ENCODE assay signal across 17 cellular contexts in genomic region chr1:179781962-179782361, GRCh38. TPM values are rescaled to one million over a fixed set of nuclear protein-coding genes. Genes with fewer than 3 reads are reported as not detected.
A peak's percentile ranks its signal among the peaks of the same experiment; 100 is the strongest.
DNase-seq lines count a peak whose midpoint lies in the region; ATAC-seq and TF ChIP-seq lines count a peak whose summit lies in the region.
"Had no signal": no experiment of that assay in that cellular context is flagged by ENCODE, and none has a peak within 500 bp of the region (broad histone marks: within the 10 kb centered on the region; RNA-seq: fewer than 3 reads in every experiment).

No MANE protein-coding gene starts in this region.

- no peaks in the 10 kb centered on the region for H3K79me2 ChIP-seq in PC-9 (ENCODE audit: low read depth)

- H3K4me3 ChIP-seq in PC-9, result no peak overlapping the region
- H3K4me3 ChIP-seq: skin epidermis had no signal

- no peaks in the 10 kb centered on the region for H3F3A ChIP-seq in PC-9 (ENCODE audit: insufficient read depth, low read depth)

- H3K9me3 Mint-ChIP-seq in progenitor cell of endocrine pancreas (ENCODE audit: low read depth), result no peaks in the 10 kb centered on the region
- H3K9me3 Mint-ChIP-seq in activated T-helper 2 cell treated with anti-CD3 and anti-CD28 coated beads, Interferon-gamma antibody, Interleukin-2, Interleukin-4, amounts not matched to agents 10 μg/mL and 5 μg/mL and 100 μg/mL, durations not matched to agents 14 hours and 24 hours and 36 hours, result no peaks in the 10 kb centered on the region
- no peaks in the 10 kb centered on the region for H3K9me3 Mint-ChIP-seq in activated CD4-positive, alpha-beta T cell treated with anti-CD3 and anti-CD28 coated beads, Interleukin-2, amount 10 ng/mL, durations not matched to agents 7 days and 5 days
- no peaks in the 10 kb centered on the region for H3K9me3 Mint-ChIP-seq in stimulated activated effector memory CD8-positive, alpha-beta T cell treated with anti-CD3 and anti-CD28 coated beads, Interleukin-12 subunit alpha, Interleukin-12 subunit beta, amount 100 ng/mL, for 72 hours
- H3K9me3 Mint-ChIP-seq: activated naive CD4-positive, alpha-beta T cell treated with anti-CD3 and anti-CD28 coated beads, Interleukin-2, amount 50 U/mL, for 72 hours; neural crest cell; stimulated activated naive B cell treated with anti-CD40 and anti-IgM and Interleukin-4, amounts not matched to agents 10 μg/mL and 1 μg/mL and 100 μg/mL, for 72 hours had no signal

- intact Hi-C loops in left cardiac atrium (cut with DNase I) (no loop called here), PC-9 (cut with micrococcal nuclease; ENCODE audit: unreplicated experiment) (no loop called here)
- intact Hi-C loops in activated T-helper 2 cell treated with anti-CD3 and anti-CD28 coated beads, Interferon-gamma antibody, Interleukin-2, Interleukin-4, amounts not matched to agents 10 μg/mL and 5 μg/mL and 100 μg/mL, durations not matched to agents 14 hours and 24 hours and 36 hours (cut with micrococcal nuclease), result no loop called here

- no peak overlapping the region for H3K4me3 Mint-ChIP-seq in progenitor cell of endocrine pancreas (ENCODE audit: low read depth)
- H3K4me3 Mint-ChIP-seq in activated T-helper 2 cell treated with anti-CD3 and anti-CD28 coated beads, Interferon-gamma antibody, Interleukin-2, Interleukin-4, amounts not matched to agents 10 μg/mL and 5 μg/mL and 100 μg/mL, durations not matched to agents 14 hours and 24 hours and 36 hours (ENCODE audit: low read depth), result no peak overlapping the region
- H3K4me3 Mint-ChIP-seq in activated CD4-positive, alpha-beta T cell treated with anti-CD3 and anti-CD28 coated beads, Interleukin-2, amount 10 ng/mL, durations not matched to agents 7 days and 5 days, result no peak overlapping the region
- no peak overlapping the region for H3K4me3 Mint-ChIP-seq in stimulated activated effector memory CD8-positive, alpha-beta T cell treated with anti-CD3 and anti-CD28 coated beads, Interleukin-12 subunit alpha, Interleukin-12 subunit beta, amount 100 ng/mL, for 72 hours
- H3K4me3 Mint-ChIP-seq: neural crest cell; stimulated activated naive B cell treated with anti-CD40 and anti-IgM and Interleukin-4, amounts not matched to agents 10 μg/mL and 1 μg/mL and 100 μg/mL, for 72 hours had no signal

- no peaks in the 10 kb centered on the region for H3K36me3 ChIP-seq in PC-9 (ENCODE audit: low read depth)
- H3K36me3 ChIP-seq: brain microvascular endothelial cell had no signal

- H3K4me1 ChIP-seq in PC-9 (replicated peaks; ENCODE audit: insufficient read depth), result no peaks in the 10 kb centered on the region

- peaks cover 20% of the 10 kb centered on the region for H3K27me3 ChIP-seq in PC-9 (ENCODE audit: insufficient read depth, low read depth)

- no peak overlapping the region for H2AFZ ChIP-seq in PC-9

- POLR2A ChIA-PET in activated CD4-positive, alpha-beta T cell treated with anti-CD3 and anti-CD28 coated beads, Interleukin-2, amount 10 ng/mL, durations not matched to agents 7 days and 5 days (lab: Charles Lee), result no interaction called here
- POLR2A ChIA-PET in PC-9 (lab: Charles Lee; ENCODE audit: unreplicated experiment), result no interaction called here

- ATAC-seq in left cardiac atrium, result peak in 1 of 2 donors; percentile 85
- no peak for ATAC-seq in stimulated activated effector memory CD8-positive, alpha-beta T cell treated with anti-CD3 and anti-CD28 coated beads, Interleukin-12 subunit alpha, Interleukin-12 subunit beta, amount 100 ng/mL, for 72 hours
- ATAC-seq: activated naive CD4-positive, alpha-beta T cell treated with anti-CD3 and anti-CD28 coated beads, Interleukin-2, amount 50 U/mL, for 72 hours; stimulated activated naive B cell treated with anti-CD40 and anti-IgM and Interleukin-4, amounts not matched to agents 10 μg/mL and 1 μg/mL and 100 μg/mL, for 72 hours had no signal

- H3K4me2 ChIP-seq in PC-9, result no peak overlapping the region

- BruUV-seq in PC-9 (replicated peaks; lab: Mats Ljungman, UMichigan), result no TSS peak

- no peaks in the 10 kb centered on the region for H3K9me2 ChIP-seq in PC-9 (ENCODE audit: insufficient read depth)

- peaks cover 13% of the 10 kb centered on the region for H3K4me1 Mint-ChIP-seq in progenitor cell of endocrine pancreas (ENCODE audit: low read depth)
- no peaks in the 10 kb centered on the region for H3K4me1 Mint-ChIP-seq in activated T-helper 2 cell treated with anti-CD3 and anti-CD28 coated beads, Interferon-gamma antibody, Interleukin-2, Interleukin-4, amounts not matched to agents 10 μg/mL and 5 μg/mL and 100 μg/mL, durations not matched to agents 14 hours and 24 hours and 36 hours (ENCODE audit: low read depth)
- H3K4me1 Mint-ChIP-seq in activated CD4-positive, alpha-beta T cell treated with anti-CD3 and anti-CD28 coated beads, Interleukin-2, amount 10 ng/mL, durations not matched to agents 7 days and 5 days, result no peaks in the 10 kb centered on the region
- no peaks in the 10 kb centered on the region for H3K4me1 Mint-ChIP-seq in stimulated activated effector memory CD8-positive, alpha-beta T cell treated with anti-CD3 and anti-CD28 coated beads, Interleukin-12 subunit alpha, Interleukin-12 subunit beta, amount 100 ng/mL, for 72 hours
- H3K4me1 Mint-ChIP-seq: neural crest cell had no signal

- H3K36me3 Mint-ChIP-seq in progenitor cell of endocrine pancreas (ENCODE audit: insufficient read depth), result no peaks in the 10 kb centered on the region
- H3K36me3 Mint-ChIP-seq in activated T-helper 2 cell treated with anti-CD3 and anti-CD28 coated beads, Interferon-gamma antibody, Interleukin-2, Interleukin-4, amounts not matched to agents 10 μg/mL and 5 μg/mL and 100 μg/mL, durations not matched to agents 14 hours and 24 hours and 36 hours (ENCODE audit: low read depth), result no peaks in the 10 kb centered on the region
- no peaks in the 10 kb centered on the region for H3K36me3 Mint-ChIP-seq in activated CD4-positive, alpha-beta T cell treated with anti-CD3 and anti-CD28 coated beads, Interleukin-2, amount 10 ng/mL, durations not matched to agents 7 days and 5 days (ENCODE audit: low read depth)
- no peaks in the 10 kb centered on the region for H3K36me3 Mint-ChIP-seq in stimulated activated effector memory CD8-positive, alpha-beta T cell treated with anti-CD3 and anti-CD28 coated beads, Interleukin-12 subunit alpha, Interleukin-12 subunit beta, amount 100 ng/mL, for 72 hours
- H3K36me3 Mint-ChIP-seq: activated naive CD4-positive, alpha-beta T cell treated with anti-CD3 and anti-CD28 coated beads, Interleukin-2, amount 50 U/mL, for 72 hours; stimulated activated naive B cell treated with anti-CD40 and anti-IgM and Interleukin-4, amounts not matched to agents 10 μg/mL and 1 μg/mL and 100 μg/mL, for 72 hours had no signal

- H3K27ac ChIP-seq in PC-9, result no peak overlapping the region
- H3K27ac ChIP-seq: brain microvascular endothelial cell, skin epidermis had no signal

- no peaks in the 10 kb centered on the region for H4K20me1 ChIP-seq in PC-9 (ENCODE audit: insufficient read depth)

- CTCF ChIA-PET in activated CD4-positive, alpha-beta T cell treated with anti-CD3 and anti-CD28 coated beads, Interleukin-2, amount 10 ng/mL, durations not matched to agents 7 days and 5 days (lab: Charles Lee), result no interaction called here
- CTCF ChIA-PET in PC-9 (lab: Charles Lee), result no interaction called here

- H3K9me3 ChIP-seq in PC-9 (ENCODE audit: insufficient read depth, low read depth), result no peaks in the 10 kb centered on the region

- peak overlapping the region; percentile 38 for H3K27ac Mint-ChIP-seq in progenitor cell of endocrine pancreas
- no peak overlapping the region for H3K27ac Mint-ChIP-seq in activated T-helper 2 cell treated with anti-CD3 and anti-CD28 coated beads, Interferon-gamma antibody, Interleukin-2, Interleukin-4, amounts not matched to agents 10 μg/mL and 5 μg/mL and 100 μg/mL, durations not matched to agents 14 hours and 24 hours and 36 hours
- no peak overlapping the region for H3K27ac Mint-ChIP-seq in activated CD4-positive, alpha-beta T cell treated with anti-CD3 and anti-CD28 coated beads, Interleukin-2, amount 10 ng/mL, durations not matched to agents 7 days and 5 days
- H3K27ac Mint-ChIP-seq in stimulated activated effector memory CD8-positive, alpha-beta T cell treated with anti-CD3 and anti-CD28 coated beads, Interleukin-12 subunit alpha, Interleukin-12 subunit beta, amount 100 ng/mL, for 72 hours, result no peak overlapping the region
- H3K27ac Mint-ChIP-seq: activated naive CD4-positive, alpha-beta T cell treated with anti-CD3 and anti-CD28 coated beads, Interleukin-2, amount 50 U/mL, for 72 hours; stimulated activated naive B cell treated with anti-CD40 and anti-IgM and Interleukin-4, amounts not matched to agents 10 μg/mL and 1 μg/mL and 100 μg/mL, for 72 hours had no signal

- TF ChIP-seq CTCF in progenitor cell of endocrine pancreas (IDR thresholded peaks at IDR 0.05; ENCODE audit: unreplicated experiment), result no peak
- no peak for TF ChIP-seq CTCF in PC-9 (conservative IDR thresholded peaks at IDR 0.05)

- H3K27me3 Mint-ChIP-seq in progenitor cell of endocrine pancreas, result peaks cover 3% of the 10 kb centered on the region
- peaks cover 12% of the 10 kb centered on the region for H3K27me3 Mint-ChIP-seq in activated T-helper 2 cell treated with anti-CD3 and anti-CD28 coated beads, Interferon-gamma antibody, Interleukin-2, Interleukin-4, amounts not matched to agents 10 μg/mL and 5 μg/mL and 100 μg/mL, durations not matched to agents 14 hours and 24 hours and 36 hours (ENCODE audit: low read depth)
- peaks cover 8% of the 10 kb centered on the region for H3K27me3 Mint-ChIP-seq in activated CD4-positive, alpha-beta T cell treated with anti-CD3 and anti-CD28 coated beads, Interleukin-2, amount 10 ng/mL, durations not matched to agents 7 days and 5 days

- peak; percentile 69 for DNase-seq in AG20443 (ENCODE audit: low spot score)
- peak; percentile 99 for DNase-seq in SK-N-DZ (ENCODE audit: low spot score)
- DNase-seq in left cardiac atrium, result peak; percentile 52
- no peak for DNase-seq in progenitor cell of endocrine pancreas (ENCODE audit: low spot score, unreplicated experiment)
- no peak for DNase-seq in activated T-helper 2 cell treated with anti-CD3 and anti-CD28 coated beads, Interferon-gamma antibody, Interleukin-2, Interleukin-4, amounts not matched to agents 10 μg/mL and 5 μg/mL and 100 μg/mL, durations not matched to agents 14 hours and 24 hours and 36 hours (ENCODE audit: low spot score)
- DNase-seq in activated CD4-positive, alpha-beta T cell treated with anti-CD3 and anti-CD28 coated beads, Interleukin-2, amount 10 ng/mL, durations not matched to agents 7 days and 5 days, result no peak
- DNase-seq in stimulated activated effector memory CD8-positive, alpha-beta T cell treated with anti-CD3 and anti-CD28 coated beads, Interleukin-12 subunit alpha, Interleukin-12 subunit beta, amount 100 ng/mL, for 72 hours (ENCODE audit: low spot score in 2 of 2), result no peak
- DNase-seq in PC-9, result no peak
- DNase-seq: activated CD8-positive, alpha-beta memory T cell treated with anti-CD3 and anti-CD28 coated beads, Interleukin-2, amount 50 U/mL, for 48 hours; brain microvascular endothelial cell; KBM-7; NCI-H1092 treated with DMSO at 0.1 percent for 48 hours; stimulated activated naive B cell treated with anti-CD40 and anti-IgM and Interleukin-4, amounts not matched to agents 10 μg/mL and 1 μg/mL and 100 μg/mL, for 72 hours had no signal

RNA-seq across cellular contexts. Expression of gene FAM163A, which starts 38.9 kb away (rescaled TPM):
- 30.8 and 34.2 TPM in 2 replicates for polyA plus RNA-seq in SK-N-DZ (2014; cell fraction: cytosol; rRNA removed)
- 26.5 and 29.2 TPM in 2 replicates for polyA plus RNA-seq in SK-N-DZ (2014; cell fraction: nucleus; rRNA removed)
- total RNA-seq in left cardiac atrium (under 1 TPM in 1 of 2 donors, not detected in 1; 0.27 TPM), progenitor cell of endocrine pancreas (1.1 and 1.5 TPM in 2 replicates), PC-9 (2021) (not detected in 2 replicates)
- total RNA-seq in activated T-helper 2 cell treated with anti-CD3 and anti-CD28 coated beads, Interferon-gamma antibody, Interleukin-2, Interleukin-4, amounts not matched to agents 10 μg/mL and 5 μg/mL and 100 μg/mL, durations not matched to agents 14 hours and 24 hours and 36 hours, result not detected in 2 replicates
- not detected for total RNA-seq in activated CD4-positive, alpha-beta T cell treated with anti-CD3 and anti-CD28 coated beads, Interleukin-2, amount 10 ng/mL, durations not matched to agents 7 days and 5 days
- total RNA-seq: activated naive CD4-positive, alpha-beta T cell treated with anti-CD3 and anti-CD28 coated beads, Interleukin-2, amount 50 U/mL, for 72 hours; fibroblast of lung; neural crest cell had no signal
- polyA plus RNA-seq: fibroblast of lung had no signal

Comparison
In these comparisons a context has a peak if more than half of its experiments do, and no peak if none do; other contexts are left out.
1. DNase-seq: peak in AG20443 (single experiment), SK-N-DZ (single experiment) and left cardiac atrium (single experiment); none in progenitor cell of endocrine pancreas (single experiment), activated T-helper 2 cell treated with anti-CD3 and anti-CD28 coated beads, Interferon-gamma antibody, Interleukin-2, Interleukin-4, amounts not matched to agents 10 μg/mL and 5 μg/mL and 100 μg/mL, durations not matched to agents 14 hours and 24 hours and 36 hours (single experiment), activated CD4-positive, alpha-beta T cell treated with anti-CD3 and anti-CD28 coated beads, Interleukin-2, amount 10 ng/mL, durations not matched to agents 7 days and 5 days (single experiment), stimulated activated effector memory CD8-positive, alpha-beta T cell treated with anti-CD3 and anti-CD28 coated beads, Interleukin-12 subunit alpha, Interleukin-12 subunit beta, amount 100 ng/mL, for 72 hours (0 of 2) and PC-9 (0 of 2).